ENCODE assay signal across 9 cellular contexts in the genomic region with DNA sequence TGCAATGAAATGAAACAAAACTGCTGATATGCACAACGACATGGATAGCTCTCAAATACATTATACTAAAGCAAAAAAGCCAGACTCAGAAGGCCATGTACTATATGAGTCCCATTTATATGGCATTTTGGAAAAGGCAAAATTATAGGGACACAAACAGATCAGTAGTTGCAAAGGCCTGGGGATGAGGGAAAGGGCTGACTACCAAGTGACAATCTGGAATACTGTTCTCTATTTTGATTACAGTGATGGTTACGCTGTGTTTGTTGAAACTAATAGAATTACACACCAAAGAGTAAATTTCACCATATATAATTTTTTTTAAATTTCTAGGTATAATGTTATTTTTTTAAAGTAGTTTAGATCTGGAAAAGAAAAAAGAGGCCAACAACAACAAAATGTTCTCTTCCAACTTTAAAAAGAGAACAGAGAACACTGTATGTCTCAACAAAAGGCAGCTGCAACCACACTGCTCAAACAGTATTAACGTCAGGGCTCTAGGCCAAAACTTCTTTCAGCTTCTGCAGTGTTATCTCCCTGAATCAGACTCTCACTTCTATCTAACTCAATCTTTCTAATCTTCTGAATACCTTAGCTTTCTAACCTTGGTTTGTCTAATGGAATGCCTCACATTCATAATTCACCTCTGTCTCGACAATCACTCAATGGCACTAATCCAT.
DNase-seq lines count a peak whose midpoint lies in the region; ATAC-seq and TF ChIP-seq lines count a peak whose summit lies in the region.
"Had no signal": no experiment of that assay in that cellular context is flagged by ENCODE, and none has a peak within 500 bp of the region (broad histone marks: within the 10 kb centered on the region; RNA-seq: fewer than 3 reads in every experiment).

No MANE protein-coding gene starts in this region.

- 40 to 44% (median 41%) methylated on average over 4 of the region's 4 CpGs for WGBS in stomach, 5 donors

- peaks cover 30% of the 10 kb centered on the region for H3K36me3 ChIP-seq in OCI-LY1 (ENCODE audit: insufficient read depth, low read length)
- H3K36me3 ChIP-seq in stomach: peaks cover 0 to 7% (median 3%) of the 10 kb centered on the region in 4 donors

- intact Hi-C loops in head of caudate nucleus (cut with DNase I) (no loop called here), stomach (cut with DNase I; ENCODE audit: low total_unique reads) (no loop called here)

- no peak overlapping the region for H3K9ac ChIP-seq in OCI-LY1 (ENCODE audit: low read length)

- H4K20me1 ChIP-seq in OCI-LY1 (ENCODE audit: insufficient read depth, low read length): no peaks in the 10 kb centered on the region

- ATAC-seq in GM21381 (IDR thresholded peaks at IDR 0.05; ENCODE audit: unreplicated experiment) (peak; percentile 45), GM18870 (IDR thresholded peaks at IDR 0.05; ENCODE audit: unreplicated experiment) (no peak), GM19397 (IDR thresholded peaks at IDR 0.05; ENCODE audit: unreplicated experiment) (no peak)
- ATAC-seq: HCT116 had no signal

- TF ChIP-seq CTCF in OCI-LY1 (IDR thresholded peaks at IDR 0.05; ENCODE audit: low read length) (no peak), stomach (IDR thresholded peaks at IDR 0.05) (no peak)

- H3F3A ChIP-seq in OCI-LY1 (ENCODE audit: insufficient read depth, low read length): no peaks in the 10 kb centered on the region

- H3K9me3 ChIP-seq in OCI-LY1 (ENCODE audit: low read length) (no peaks in the 10 kb centered on the region), stomach (no peaks in the 10 kb centered on the region)

- no peaks in the 10 kb centered on the region for H3K9me2 ChIP-seq in OCI-LY1 (ENCODE audit: low read depth, low read length)

- TF ChIP-seq EP300 in stomach (IDR thresholded peaks at IDR 0.05): no peak

- H3K4me3 ChIP-seq in OCI-LY1 (ENCODE audit: low read depth, low read length, poor library complexity, severe bottlenecking) (no peak overlapping the region), stomach (no peak overlapping the region)

- H3K4me2 ChIP-seq in OCI-LY1 (ENCODE audit: low read length): no peak overlapping the region

- peaks cover 10% of the 10 kb centered on the region for H3K4me1 ChIP-seq in OCI-LY1 (ENCODE audit: insufficient read depth, low read length, severe bottlenecking)
- peaks cover 9 to 42% (median 28%) of the 10 kb centered on the region in 4 donors for H3K4me1 ChIP-seq in stomach

- TF ChIP-seq POLR2A in stomach (IDR thresholded peaks at IDR 0.05): no peak

- H3K79me2 ChIP-seq in OCI-LY1 (ENCODE audit: insufficient read depth, low read length): peaks cover 19% of the 10 kb centered on the region

- H3K27me3 ChIP-seq in OCI-LY1 (ENCODE audit: insufficient read depth, low read length): no peaks in the 10 kb centered on the region
- no peaks in the 10 kb centered on the region for H3K27me3 ChIP-seq in stomach

- DNase-seq in head of caudate nucleus: peak in 30 of 42 donors; percentile 9 to 78 (median 45)
- no peak for DNase-seq in stomach
- no peak for DNase-seq in stimulated activated naive CD4-positive, alpha-beta T cell treated with Interleukin-2 at 50 U/mL for 16 hours (lab: John Stamatoyannopoulos, UW)
- DNase-seq in NCI-H2171 (lab: John Stamatoyannopoulos, UW): no peak

- no peak overlapping the region for H2AFZ ChIP-seq in OCI-LY1 (ENCODE audit: low read length)

- peak overlapping the region; percentile 9 for H3K27ac ChIP-seq in OCI-LY1 (ENCODE audit: low read depth, low read length, poor library complexity, severe bottlenecking)
- H3K27ac ChIP-seq in stomach: peak overlapping the region in 4 of 5 donors; percentile 0 to 56 (median 40)

Comparison
In these comparisons a context has a peak if more than half of its experiments do, and no peak if none do; other contexts are left out.
1. DNase-seq: peak in head of caudate nucleus (30 of 42); none in stomach (single experiment), stimulated activated naive CD4-positive, alpha-beta T cell treated with Interleukin-2 at 50 U/mL for 16 hours (single experiment) and NCI-H2171 (single experiment).